In the genomic region with DNA sequence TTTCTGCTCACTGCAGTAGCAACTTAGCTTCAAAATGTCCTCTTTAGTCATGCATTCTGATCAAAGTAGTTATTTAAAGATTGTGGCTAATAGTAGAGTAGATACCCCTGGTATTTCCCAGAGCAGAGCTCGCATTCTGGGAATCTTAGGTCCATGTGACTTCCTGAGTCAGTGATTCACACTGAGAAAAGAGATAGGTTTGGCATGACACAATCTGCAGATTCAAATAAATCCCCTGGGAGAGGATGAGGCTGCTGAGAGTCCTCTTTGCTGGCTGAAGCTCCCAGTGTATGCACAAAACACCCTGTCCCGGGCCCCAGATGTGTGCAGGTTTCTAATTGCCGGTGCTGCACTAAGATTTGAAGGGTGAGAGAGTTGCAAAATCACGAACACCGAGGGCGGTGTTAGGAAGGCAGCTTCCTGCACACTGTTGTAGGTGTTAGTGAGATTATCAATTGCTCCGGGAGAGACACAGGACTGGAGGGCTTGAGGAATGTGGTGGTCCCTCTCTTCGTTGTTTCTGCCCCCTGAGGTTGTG, we compare ENCODE assay signal across 11 cellular contexts.
DNase-seq lines count a peak whose midpoint lies in the region; ATAC-seq lines count a peak whose summit lies in the region.
"Had no signal": no experiment of that assay in that cellular context is flagged by ENCODE, and none has a peak within 500 bp of the region (broad histone marks: within the 10 kb centered on the region; RNA-seq: fewer than 3 reads in every experiment).

No MANE protein-coding gene starts in this region.

- peaks cover 6% of the 10 kb centered on the region for H3K27me3 Mint-ChIP-seq in activated T-cell treated with anti-CD3 and anti-CD28 coated beads, Interleukin-2, amount 50 U/mL, for 24 hours
- H3K27me3 Mint-ChIP-seq in activated CD8-positive, alpha-beta memory T cell treated with anti-CD3 and anti-CD28 coated beads, Interleukin-2, amount 10 ng/mL, durations not matched to agents 7 days and 5 days: no peaks in the 10 kb centered on the region

- no peaks in the 10 kb centered on the region for H3K36me3 Mint-ChIP-seq in activated T-cell treated with anti-CD3 and anti-CD28 coated beads, Interleukin-2, amount 50 U/mL, for 24 hours (ENCODE audit: low read depth)
- H3K36me3 Mint-ChIP-seq in activated CD8-positive, alpha-beta memory T cell treated with anti-CD3 and anti-CD28 coated beads, Interleukin-2, amount 10 ng/mL, durations not matched to agents 7 days and 5 days: no peaks in the 10 kb centered on the region

- no peak overlapping the region for H3K4me3 Mint-ChIP-seq in activated T-cell treated with anti-CD3 and anti-CD28 coated beads, Interleukin-2, amount 50 U/mL, for 24 hours
- no peak overlapping the region for H3K4me3 Mint-ChIP-seq in activated CD8-positive, alpha-beta memory T cell treated with anti-CD3 and anti-CD28 coated beads, Interleukin-2, amount 10 ng/mL, durations not matched to agents 7 days and 5 days

- CTCF ChIA-PET in activated CD8-positive, alpha-beta memory T cell treated with anti-CD3 and anti-CD28 coated beads, Interleukin-2, amount 10 ng/mL, durations not matched to agents 7 days and 5 days (lab: Charles Lee): no interaction called here

- no peak overlapping the region for H3K27ac Mint-ChIP-seq in activated T-cell treated with anti-CD3 and anti-CD28 coated beads, Interleukin-2, amount 50 U/mL, for 24 hours
- no peak overlapping the region for H3K27ac Mint-ChIP-seq in activated CD8-positive, alpha-beta memory T cell treated with anti-CD3 and anti-CD28 coated beads, Interleukin-2, amount 10 ng/mL, durations not matched to agents 7 days and 5 days

- H3K9me3 Mint-ChIP-seq in activated T-cell treated with anti-CD3 and anti-CD28 coated beads, Interleukin-2, amount 50 U/mL, for 24 hours: peaks cover 6% of the 10 kb centered on the region
- H3K9me3 Mint-ChIP-seq in activated CD8-positive, alpha-beta memory T cell treated with anti-CD3 and anti-CD28 coated beads, Interleukin-2, amount 10 ng/mL, durations not matched to agents 7 days and 5 days (ENCODE audit: low read depth): no peaks in the 10 kb centered on the region

- DNase-seq in amniotic epithelial cell (ENCODE audit: low read depth) (peak; percentile 27), retina (peak; percentile 28), T-helper 2 cell (no peak)
- DNase-seq in activated T-cell treated with anti-CD3 and anti-CD28 coated beads, Interleukin-2, amount 50 U/mL, for 24 hours: no peak
- no peak for DNase-seq in activated CD8-positive, alpha-beta memory T cell treated with anti-CD3 and anti-CD28 coated beads, Interleukin-2, amount 10 ng/mL, durations not matched to agents 7 days and 5 days
- DNase-seq: activated CD8-positive, alpha-beta memory T cell treated with anti-CD3 and anti-CD28 coated beads, Interleukin-2, amount 50 U/mL, for 48 hours; NCI-H526; pancreas; stimulated activated naive CD4-positive, alpha-beta T cell treated with Interleukin-2 at 50 U/mL for 16 hours had no signal

- no peaks in the 10 kb centered on the region for H3K4me1 Mint-ChIP-seq in activated T-cell treated with anti-CD3 and anti-CD28 coated beads, Interleukin-2, amount 50 U/mL, for 24 hours (ENCODE audit: low read depth)
- H3K4me1 Mint-ChIP-seq in activated CD8-positive, alpha-beta memory T cell treated with anti-CD3 and anti-CD28 coated beads, Interleukin-2, amount 10 ng/mL, durations not matched to agents 7 days and 5 days: no peaks in the 10 kb centered on the region

- peak; percentile 55 for ATAC-seq in GM19328 (IDR thresholded peaks at IDR 0.05; ENCODE audit: unreplicated experiment)
- peak; percentile 74 for ATAC-seq in HG02884 (IDR thresholded peaks at IDR 0.05; ENCODE audit: unreplicated experiment)
- no peak for ATAC-seq in activated CD8-positive, alpha-beta memory T cell treated with anti-CD3 and anti-CD28 coated beads, Interleukin-2, amount 10 ng/mL, durations not matched to agents 7 days and 5 days
- ATAC-seq: pancreas had no signal

Comparison
In these comparisons a context has a peak if more than half of its experiments do, and no peak if none do; other contexts are left out.
1. DNase-seq: peak in amniotic epithelial cell (single experiment) and retina (single experiment); none in activated T-cell treated with anti-CD3 and anti-CD28 coated beads, Interleukin-2, amount 50 U/mL, for 24 hours (single experiment), T-helper 2 cell (0 of 5) and activated CD8-positive, alpha-beta memory T cell treated with anti-CD3 and anti-CD28 coated beads, Interleukin-2, amount 10 ng/mL, durations not matched to agents 7 days and 5 days (single experiment).